ENCODE assay signal across 8 cellular contexts in genomic region chr4:118279920-118280432, GRCh38.
A peak's percentile ranks its signal among the peaks of the same experiment; 100 is the strongest.
DNase-seq lines count a peak whose midpoint lies in the region; ATAC-seq, FAIRE-seq and TF ChIP-seq lines count a peak whose summit lies in the region.

No MANE protein-coding gene starts in this region.

- H3K36me3 ChIP-seq in ES-I3 (ENCODE audit: insufficient read depth, low read length) (peaks cover 5% of the 10 kb centered on the region; the same call in 1 of the 2 replicates), endocrine pancreas (ENCODE audit: control insufficient read depth, insufficient read depth, low read length) (no peaks in the 10 kb centered on the region), pancreas (peaks cover 0 to 4% (median 0%) of the 10 kb centered on the region in 3 donors)

- H3K27me3 ChIP-seq in endocrine pancreas (ENCODE audit: control insufficient read depth, insufficient read depth, low read length) (no peaks in the 10 kb centered on the region), pancreas (no peaks in the 10 kb centered on the region)

- H3K4me1 ChIP-seq in ES-I3 (ENCODE audit: insufficient read depth, low read length) (0 out of 2 replicates have a peak, but pooled peaks cover 9% of the 10 kb centered on the region), endocrine pancreas (ENCODE audit: control insufficient read depth, insufficient read depth, low read length) (peaks cover 25% of the 10 kb centered on the region), pancreas (peaks cover 21 to 36% (median 27%) of the 10 kb centered on the region in 3 donors)

- H3K4me3 ChIP-seq in endocrine pancreas (ENCODE audit: control insufficient read depth, insufficient read depth, low read length): peak overlapping the region; percentile 98
- peak overlapping the region; percentile 77 to 97 (median 82) for H3K4me3 ChIP-seq in pancreas

- no peak for FAIRE-seq in pancreas (lab: Jason Lieb, UNC)

- peak overlapping the region; percentile 93 for H3K9ac ChIP-seq in ES-I3 (ENCODE audit: low read depth, low read length)
- no peak overlapping the region for H3K9ac ChIP-seq in endocrine pancreas (ENCODE audit: control insufficient read depth, insufficient read depth, low read length)

- TF ChIP-seq CTCF in pancreas (IDR thresholded peaks at IDR 0.05): no peak

- H3K27ac ChIP-seq in pancreas: peak overlapping the region; percentile 44 to 95 (median 94)

- no peak for ATAC-seq in pancreas
- no peak for ATAC-seq in HG02938 (IDR thresholded peaks at IDR 0.05; ENCODE audit: unreplicated experiment)
- ATAC-seq in GM19023 (IDR thresholded peaks at IDR 0.05; ENCODE audit: unreplicated experiment): no peak
- ATAC-seq in GM19351 (IDR thresholded peaks at IDR 0.05; ENCODE audit: unreplicated experiment): no peak

- DNase-seq in NCI-H69 (lab: John Stamatoyannopoulos, UW): peak; percentile 10
- no peak for DNase-seq in pancreas
- no peak for DNase-seq in dermis blood vessel endothelial cell

- intact Hi-C loops in pancreas (cut with DNase I): loop anchor here in 2 of 3 donors (10.0 kb wide), 1 partner anchor 65 kb away; no protein-coding TSS in a partner anchor

- H3K9me3 ChIP-seq in ES-I3 (ENCODE audit: control insufficient read depth, insufficient read depth, low read length) (no peaks in the 10 kb centered on the region), endocrine pancreas (ENCODE audit: control insufficient read depth, low read length) (no peaks in the 10 kb centered on the region), pancreas (no peaks in the 10 kb centered on the region)

- WGBS in pancreas, 2 donors: 10 to 11% methylated on average over 2 of the region's 2 CpGs
